Comparison of ENCODE assay signal across 16 cellular contexts in the genomic region with DNA sequence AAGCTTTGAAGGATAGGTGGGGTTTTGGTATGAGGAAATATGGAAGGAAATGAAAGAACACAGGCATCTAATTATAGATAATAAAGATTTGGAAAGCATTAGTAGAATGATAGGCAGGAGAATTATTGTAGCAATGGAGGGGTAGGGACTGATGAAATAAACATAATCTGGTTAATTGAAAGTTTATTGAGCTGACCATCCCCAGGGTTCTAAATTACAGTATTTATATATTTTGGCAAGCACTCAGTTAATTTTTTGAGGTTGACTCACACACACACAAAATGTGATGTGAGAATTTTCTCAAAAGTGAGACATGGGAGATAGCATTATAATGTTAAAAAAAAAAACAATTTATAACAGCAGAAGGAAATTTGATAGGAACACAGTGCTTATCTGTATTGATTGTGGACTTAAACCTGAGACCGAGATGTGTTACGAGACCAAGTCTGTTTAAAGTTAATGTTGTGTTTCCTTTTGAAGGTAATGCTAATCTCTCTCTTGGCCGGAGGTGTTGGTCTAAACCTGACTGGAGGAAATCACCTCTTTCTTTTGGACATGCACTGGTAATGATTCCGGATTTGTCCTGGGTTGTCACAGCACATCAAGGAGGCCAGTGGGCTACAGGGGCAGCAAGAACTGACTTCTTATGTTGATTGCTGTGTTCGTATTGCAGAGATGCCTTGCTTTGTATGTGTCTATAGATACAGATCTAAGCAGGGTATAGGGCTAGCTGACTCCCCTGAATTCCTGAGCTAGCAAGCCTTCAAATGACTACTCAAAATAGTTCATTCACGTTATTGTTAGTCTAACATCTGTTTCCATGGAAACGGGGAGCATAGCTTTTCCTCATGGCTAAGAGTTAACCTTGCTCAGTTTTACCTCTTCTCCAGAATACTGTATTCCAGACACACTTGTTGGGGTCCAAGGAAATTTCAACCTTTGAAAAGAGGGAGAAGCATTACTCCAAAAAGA. TPM values are rescaled to one million over a fixed set of nuclear protein-coding genes. Genes with fewer than 3 reads are reported as not detected.
DNase-seq lines count a peak whose midpoint lies in the region; ATAC-seq and TF ChIP-seq lines count a peak whose summit lies in the region.
"Had no signal": no experiment of that assay in that cellular context is flagged by ENCODE, and none has a peak within 500 bp of the region (broad histone marks: within the 10 kb centered on the region; RNA-seq: fewer than 3 reads in every experiment).

No MANE protein-coding gene starts in this region.

- peaks cover 19 to 49% of the 10 kb centered on the region in 2 donors for H3K36me3 Mint-ChIP-seq in activated T-cell treated with anti-CD3 and anti-CD28 coated beads, Interleukin-2, amount 50 U/mL, for 72 hours (ENCODE audit: insufficient read depth in 2 of 2)
- peaks cover 99% of the 10 kb centered on the region for H3K36me3 Mint-ChIP-seq in activated T-cell treated with anti-CD3 and anti-CD28 coated beads, Interleukin-2, amount 50 U/mL, for 24 hours (ENCODE audit: low read depth)

- no CpG with 5 or more reads among the region's 7 CpGs for WGBS in mesendoderm (ENCODE audit: extremely low coverage, insufficient coverage, low lambda C conversion rate)

- peak overlapping the region; percentile 31 for H3K27ac Mint-ChIP-seq in activated T-cell treated with anti-CD3 and anti-CD28 coated beads, Interleukin-2, amount 50 U/mL, for 72 hours
- H3K27ac Mint-ChIP-seq in activated T-cell treated with anti-CD3 and anti-CD28 coated beads, Interleukin-2, amount 50 U/mL, for 24 hours = no peak overlapping the region
- H3K27ac Mint-ChIP-seq: CD4-positive, alpha-beta T cell had no signal

- H4K5ac ChIP-seq in mesendoderm (ENCODE audit: low read length) = no peak overlapping the region

- no peaks in the 10 kb centered on the region for H3K27me3 ChIP-seq in mesendoderm (ENCODE audit: insufficient read depth, low read length, poor library complexity)
- H3K27me3 ChIP-seq: SJSA1, tibial artery had no signal

- H3K4ac ChIP-seq in mesendoderm (ENCODE audit: low read depth, low read length) = no peak overlapping the region

- H3K23ac ChIP-seq in mesendoderm (ENCODE audit: low read length) = no peak overlapping the region

- H3K27me3 Mint-ChIP-seq in activated T-cell treated with anti-CD3 and anti-CD28 coated beads, Interleukin-2, amount 50 U/mL, for 72 hours (ENCODE audit: low read depth) = no peaks in the 10 kb centered on the region
- H3K27me3 Mint-ChIP-seq in activated T-cell treated with anti-CD3 and anti-CD28 coated beads, Interleukin-2, amount 50 U/mL, for 24 hours = no peaks in the 10 kb centered on the region
- H3K27me3 Mint-ChIP-seq: CD4-positive, alpha-beta T cell had no signal

- H3K4me1 ChIP-seq in mesendoderm (ENCODE audit: control insufficient read depth, low read depth, low read length) = no peaks in the 10 kb centered on the region

- H3K79me2 ChIP-seq in mesendoderm (ENCODE audit: control insufficient read depth, insufficient read depth, low read length) = no peaks in the 10 kb centered on the region

- H2AK5ac ChIP-seq in mesendoderm (ENCODE audit: low read length) = no peak overlapping the region

- TF ChIP-seq CTCF in cardiac fibroblast (IDR thresholded peaks at IDR 0.05; ENCODE audit: low read depth, low read length) = no peak

- no peak overlapping the region for H2BK15ac ChIP-seq in mesendoderm (replicated peaks; ENCODE audit: low read depth)

- H3K9ac ChIP-seq in mesendoderm (ENCODE audit: low read length) = no peak overlapping the region

- no peak overlapping the region for H3K27ac ChIP-seq in mesendoderm (ENCODE audit: low read depth, low read length)
- H3K27ac ChIP-seq: 22Rv1, SJSA1 had no signal

- ATAC-seq in activated T-cell treated with anti-CD3 and anti-CD28 coated beads, Interleukin-2, amount 50 U/mL, for 72 hours (replicated peaks in 1 of 2) = no peak
- no peak for ATAC-seq in GM19023 (IDR thresholded peaks at IDR 0.05; ENCODE audit: unreplicated experiment)
- ATAC-seq in HG02759 (IDR thresholded peaks at IDR 0.05; ENCODE audit: unreplicated experiment) = no peak

- H2BK120ac ChIP-seq in mesendoderm (ENCODE audit: low read depth, low read length) = no peak overlapping the region

- no peak overlapping the region for H3K56ac ChIP-seq in mesendoderm (ENCODE audit: low read length)

- no peak overlapping the region for H3K4me3 ChIP-seq in cardiac fibroblast (replicated peaks in 1 of 2; ENCODE audit: low read depth in 2 of 2, low read length in 2 of 2)
- no peak overlapping the region for H3K4me3 ChIP-seq in mesendoderm (ENCODE audit: low read length)
- H3K4me3 ChIP-seq: SJSA1, tibial artery had no signal

- H2BK5ac ChIP-seq in mesendoderm (ENCODE audit: low read length) = no peak overlapping the region

- no peaks in the 10 kb centered on the region for H3K79me1 ChIP-seq in mesendoderm (ENCODE audit: low read length)

- H3K4me3 Mint-ChIP-seq in activated T-cell treated with anti-CD3 and anti-CD28 coated beads, Interleukin-2, amount 50 U/mL, for 72 hours = no peak overlapping the region
- no peak overlapping the region for H3K4me3 Mint-ChIP-seq in activated T-cell treated with anti-CD3 and anti-CD28 coated beads, Interleukin-2, amount 50 U/mL, for 24 hours
- H3K4me3 Mint-ChIP-seq: CD4-positive, alpha-beta T cell had no signal

- H3K4me2 ChIP-seq in mesendoderm (ENCODE audit: low read length) = no peak overlapping the region

- peaks cover 23% of the 10 kb centered on the region for H3K4me1 Mint-ChIP-seq in activated T-cell treated with anti-CD3 and anti-CD28 coated beads, Interleukin-2, amount 50 U/mL, for 72 hours (ENCODE audit: low read depth)
- H3K4me1 Mint-ChIP-seq in activated T-cell treated with anti-CD3 and anti-CD28 coated beads, Interleukin-2, amount 50 U/mL, for 24 hours (ENCODE audit: low read depth) = peaks cover 21% of the 10 kb centered on the region

- H4K8ac ChIP-seq in mesendoderm (ENCODE audit: low read depth, low read length) = no peak overlapping the region

- no peak for DNase-seq in activated T-cell treated with anti-CD3 and anti-CD28 coated beads, Interleukin-2, amount 50 U/mL, for 72 hours
- no peak for DNase-seq in activated T-cell treated with anti-CD3 and anti-CD28 coated beads, Interleukin-2, amount 50 U/mL, for 24 hours
- DNase-seq in cardiac fibroblast (ENCODE audit: low read depth in 2 of 2) (peak; percentile 27 to 44), mesendoderm (peak; percentile 26), NCI-H1436 treated with DMSO at 0.1 percent for 48 hours (lab: John Stamatoyannopoulos, UW) (no peak), T-helper 9 cell (no peak)
- DNase-seq: activated naive CD4-positive, alpha-beta T cell; CD4-positive, alpha-beta T cell; GDM1; NCI-H1105; stimulated activated CD4-positive, alpha-beta T cell treated with anti-CD3 and anti-CD28 coated beads, Interleukin-1b, Interleukin-23, amount 100 ng/mL, for 48 hours; tibial artery had no signal

- H3K18ac ChIP-seq in mesendoderm (ENCODE audit: low read length) = no peak overlapping the region

- H3K36me3 ChIP-seq in mesendoderm (ENCODE audit: control insufficient read depth, insufficient read depth, low read length) = peaks cover 14% of the 10 kb centered on the region

- no peaks in the 10 kb centered on the region for H3K9me3 Mint-ChIP-seq in activated T-cell treated with anti-CD3 and anti-CD28 coated beads, Interleukin-2, amount 50 U/mL, for 72 hours
- H3K9me3 Mint-ChIP-seq in activated T-cell treated with anti-CD3 and anti-CD28 coated beads, Interleukin-2, amount 50 U/mL, for 24 hours = no peaks in the 10 kb centered on the region
- H3K9me3 Mint-ChIP-seq: CD4-positive, alpha-beta T cell had no signal

RNA-seq across cellular contexts. Expression of gene TRIM45, which starts 24.4 kb away (rescaled TPM):
- total RNA-seq in activated T-cell treated with anti-CD3 and anti-CD28 coated beads, Interleukin-2, amount 50 U/mL, for 72 hours = under 1 TPM; 0.30 to 0.34 TPM
- polyA plus RNA-seq in mesendoderm (2013, experiment 1 of 2) = 4.5 TPM
- polyA plus RNA-seq in mesendoderm (2013, experiment 2 of 2) = 4.5 TPM

RNA-seq across cellular contexts. Expression of gene TTF2, which starts 37.0 kb away (rescaled TPM):
- 100 to 1,000 TPM; 104 to 107 TPM for total RNA-seq in activated T-cell treated with anti-CD3 and anti-CD28 coated beads, Interleukin-2, amount 50 U/mL, for 72 hours
- 39.3 TPM for polyA plus RNA-seq in mesendoderm (2013, experiment 1 of 2)
- polyA plus RNA-seq in mesendoderm (2013, experiment 2 of 2) = 35.5 TPM

Comparison
In these comparisons a context has a peak if more than half of its experiments do, and no peak if none do; other contexts are left out.
1. DNase-seq: peak in cardiac fibroblast (2 of 2) and mesendoderm (single experiment); none in activated T-cell treated with anti-CD3 and anti-CD28 coated beads, Interleukin-2, amount 50 U/mL, for 72 hours (0 of 2), activated T-cell treated with anti-CD3 and anti-CD28 coated beads, Interleukin-2, amount 50 U/mL, for 24 hours (single experiment), NCI-H1436 treated with DMSO at 0.1 percent for 48 hours (single experiment) and T-helper 9 cell (single experiment).